In the genomic region with DNA sequence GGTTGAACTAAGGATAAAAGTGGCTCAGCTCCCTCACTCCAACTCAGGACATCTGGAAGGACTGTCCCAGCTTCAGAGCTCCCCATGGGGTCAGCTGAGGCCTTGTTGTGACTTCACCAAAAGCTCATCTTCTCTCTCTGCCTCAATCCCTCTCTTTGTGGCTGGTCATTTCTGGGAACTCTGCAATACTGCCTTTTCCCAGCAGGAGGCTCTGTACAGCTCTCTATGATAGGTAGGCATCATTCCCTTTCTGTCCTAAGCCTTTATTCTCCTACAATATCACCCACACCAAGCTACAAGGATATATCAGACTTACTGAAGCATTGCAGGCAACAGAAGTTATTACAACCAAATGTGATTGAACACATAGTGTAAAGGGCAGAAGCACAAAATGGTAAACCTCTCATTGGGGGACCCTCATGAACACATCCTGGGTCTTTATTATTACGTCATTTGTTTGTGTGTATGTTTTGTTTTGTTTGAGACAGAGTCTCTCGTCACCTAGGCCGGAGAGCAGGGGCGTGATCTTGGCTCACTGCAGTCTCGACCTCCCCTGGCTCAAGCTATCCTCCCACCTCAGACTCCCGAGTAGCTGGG, we compare ENCODE assay signal across 8 cellular contexts. TPM values are rescaled to one million over a fixed set of nuclear protein-coding genes. Genes with fewer than 3 reads are reported as not detected.
DNase-seq lines count a peak whose midpoint lies in the region; ATAC-seq and TF ChIP-seq lines count a peak whose summit lies in the region.

No MANE protein-coding gene starts in this region.

- no peaks in the 10 kb centered on the region; the same call in 1 of the 2 replicates for H3K27me3 ChIP-seq in OCI-LY1 (ENCODE audit: insufficient read depth, low read length)
- H3K27me3 ChIP-seq in foreskin keratinocyte, result peaks cover 3% of the 10 kb centered on the region

- H3K36me3 ChIP-seq in OCI-LY1 (ENCODE audit: insufficient read depth, low read length), result no peaks in the 10 kb centered on the region

- no peaks in the 10 kb centered on the region for H3K79me2 ChIP-seq in OCI-LY1 (ENCODE audit: insufficient read depth, low read length)

- no peak overlapping the region for H3K4me2 ChIP-seq in OCI-LY1 (ENCODE audit: low read length)

- H3F3A ChIP-seq in OCI-LY1 (ENCODE audit: insufficient read depth, low read length), result no peaks in the 10 kb centered on the region

- no peaks in the 10 kb centered on the region for H3K9me2 ChIP-seq in OCI-LY1 (ENCODE audit: low read depth, low read length)

- H3K27ac ChIP-seq in OCI-LY1 (ENCODE audit: low read depth, low read length, poor library complexity, severe bottlenecking) (no peak overlapping the region), foreskin keratinocyte (no peak overlapping the region)

- no peaks in the 10 kb centered on the region for H3K9me3 ChIP-seq in OCI-LY1 (ENCODE audit: low read length)

- peak; percentile 79 for TF ChIP-seq CTCF in OCI-LY1 (IDR thresholded peaks at IDR 0.05; ENCODE audit: low read length)
- peak; percentile 69 for TF ChIP-seq CTCF in foreskin keratinocyte (conservative IDR thresholded peaks at IDR 0.05)

- no peak overlapping the region for H3K4me3 ChIP-seq in OCI-LY1 (ENCODE audit: low read depth, low read length, poor library complexity, severe bottlenecking)

- no peak overlapping the region for H2AFZ ChIP-seq in OCI-LY1 (ENCODE audit: low read length)

- CTCF ChIA-PET in activated CD4-positive, alpha-beta memory T cell treated with anti-CD3 and anti-CD28 coated beads, Interleukin-2, amount 10 ng/mL, durations not matched to agents 7 days and 5 days (lab: Charles Lee), result interaction anchor here (1.3 kb wide), 1 partner anchor 17 kb away, joined by 3 read pairs; no protein-coding TSS in a partner anchor

- no peaks in the 10 kb centered on the region for H3K4me1 ChIP-seq in OCI-LY1 (ENCODE audit: insufficient read depth, low read length, severe bottlenecking)
- no peaks in the 10 kb centered on the region for H3K4me1 ChIP-seq in foreskin keratinocyte

- H3K4me3 Mint-ChIP-seq in activated T-cell treated with anti-CD3 and anti-CD28 coated beads, Interleukin-2, amount 50 U/mL, for 72 hours, result no peak overlapping the region
- H3K4me3 Mint-ChIP-seq in activated T-cell treated with anti-CD3 and anti-CD28 coated beads, Interleukin-2, amount 50 U/mL, for 4 hours, result no peak overlapping the region
- H3K4me3 Mint-ChIP-seq in activated CD4-positive, alpha-beta memory T cell treated with anti-CD3 and anti-CD28 coated beads, Interleukin-2, amount 10 ng/mL, durations not matched to agents 7 days and 5 days, result no peak overlapping the region

- POLR2A ChIA-PET in activated CD4-positive, alpha-beta memory T cell treated with anti-CD3 and anti-CD28 coated beads, Interleukin-2, amount 10 ng/mL, durations not matched to agents 7 days and 5 days (lab: Charles Lee), result no interaction called here

- no peaks in the 10 kb centered on the region for H4K20me1 ChIP-seq in OCI-LY1 (ENCODE audit: insufficient read depth, low read length)

- H3K27ac Mint-ChIP-seq in activated T-cell treated with anti-CD3 and anti-CD28 coated beads, Interleukin-2, amount 50 U/mL, for 72 hours, result no peak overlapping the region
- no peak overlapping the region for H3K27ac Mint-ChIP-seq in activated CD4-positive, alpha-beta memory T cell treated with anti-CD3 and anti-CD28 coated beads, Interleukin-2, amount 10 ng/mL, durations not matched to agents 7 days and 5 days

- peak; percentile 8 to 15 for DNase-seq in activated T-cell treated with anti-CD3 and anti-CD28 coated beads, Interleukin-2, amount 50 U/mL, for 72 hours
- DNase-seq in activated T-cell treated with anti-CD3 and anti-CD28 coated beads, Interleukin-2, amount 50 U/mL, for 4 hours, result no peak
- peak; percentile 25 for DNase-seq in HCEC 1CT
- peak in 1 of 2 donors; percentile 23 for DNase-seq in foreskin keratinocyte
- no peak for DNase-seq in activated CD4-positive, alpha-beta memory T cell treated with anti-CD3 and anti-CD28 coated beads, Interleukin-2, amount 10 ng/mL, durations not matched to agents 7 days and 5 days
- DNase-seq in putamen (ENCODE audit: low spot score), result no peak
- no peak for DNase-seq in GDM1 (lab: John Stamatoyannopoulos, UW)

- no peaks in the 10 kb centered on the region for H3K36me3 Mint-ChIP-seq in activated T-cell treated with anti-CD3 and anti-CD28 coated beads, Interleukin-2, amount 50 U/mL, for 72 hours (ENCODE audit: insufficient read depth in 2 of 2)
- no peaks in the 10 kb centered on the region for H3K36me3 Mint-ChIP-seq in activated T-cell treated with anti-CD3 and anti-CD28 coated beads, Interleukin-2, amount 50 U/mL, for 4 hours (ENCODE audit: insufficient read depth)
- H3K36me3 Mint-ChIP-seq in activated CD4-positive, alpha-beta memory T cell treated with anti-CD3 and anti-CD28 coated beads, Interleukin-2, amount 10 ng/mL, durations not matched to agents 7 days and 5 days (ENCODE audit: low read depth), result no peaks in the 10 kb centered on the region

- H3K27me3 Mint-ChIP-seq in activated T-cell treated with anti-CD3 and anti-CD28 coated beads, Interleukin-2, amount 50 U/mL, for 72 hours (ENCODE audit: low read depth), result no peaks in the 10 kb centered on the region
- peaks cover 3% of the 10 kb centered on the region for H3K27me3 Mint-ChIP-seq in activated T-cell treated with anti-CD3 and anti-CD28 coated beads, Interleukin-2, amount 50 U/mL, for 4 hours (ENCODE audit: low read depth)
- peaks cover 8% of the 10 kb centered on the region for H3K27me3 Mint-ChIP-seq in activated CD4-positive, alpha-beta memory T cell treated with anti-CD3 and anti-CD28 coated beads, Interleukin-2, amount 10 ng/mL, durations not matched to agents 7 days and 5 days

- no peak overlapping the region for H3K9ac ChIP-seq in OCI-LY1 (ENCODE audit: low read length)

- no peak for ATAC-seq in activated T-cell treated with anti-CD3 and anti-CD28 coated beads, Interleukin-2, amount 50 U/mL, for 72 hours (replicated peaks in 1 of 2)
- no peak for ATAC-seq in activated T-cell treated with anti-CD3 and anti-CD28 coated beads, Interleukin-2, amount 50 U/mL, for 4 hours
- ATAC-seq in foreskin keratinocyte, result peak; percentile 78

- H3K9me3 Mint-ChIP-seq in activated T-cell treated with anti-CD3 and anti-CD28 coated beads, Interleukin-2, amount 50 U/mL, for 72 hours, result no peaks in the 10 kb centered on the region
- H3K9me3 Mint-ChIP-seq in activated T-cell treated with anti-CD3 and anti-CD28 coated beads, Interleukin-2, amount 50 U/mL, for 4 hours, result no peaks in the 10 kb centered on the region
- H3K9me3 Mint-ChIP-seq in activated CD4-positive, alpha-beta memory T cell treated with anti-CD3 and anti-CD28 coated beads, Interleukin-2, amount 10 ng/mL, durations not matched to agents 7 days and 5 days, result no peaks in the 10 kb centered on the region

- no peaks in the 10 kb centered on the region for H3K4me1 Mint-ChIP-seq in activated T-cell treated with anti-CD3 and anti-CD28 coated beads, Interleukin-2, amount 50 U/mL, for 72 hours (ENCODE audit: low read depth)
- H3K4me1 Mint-ChIP-seq in activated T-cell treated with anti-CD3 and anti-CD28 coated beads, Interleukin-2, amount 50 U/mL, for 4 hours (ENCODE audit: low read depth), result no peaks in the 10 kb centered on the region
- H3K4me1 Mint-ChIP-seq in activated CD4-positive, alpha-beta memory T cell treated with anti-CD3 and anti-CD28 coated beads, Interleukin-2, amount 10 ng/mL, durations not matched to agents 7 days and 5 days, result no peaks in the 10 kb centered on the region

RNA-seq across cellular contexts. Expression of a gene that starts 36.7 kb away (rescaled TPM):
- not detected for total RNA-seq in activated T-cell treated with anti-CD3 and anti-CD28 coated beads, Interleukin-2, amount 50 U/mL, for 72 hours
- total RNA-seq in activated T-cell treated with anti-CD3 and anti-CD28 coated beads, Interleukin-2, amount 50 U/mL, for 4 hours, result not detected
- total RNA-seq in foreskin keratinocyte, result not detected in 2 replicates
- not detected in 2 replicates for polyA plus RNA-seq in foreskin keratinocyte
- not detected for total RNA-seq in activated CD4-positive, alpha-beta memory T cell treated with anti-CD3 and anti-CD28 coated beads, Interleukin-2, amount 10 ng/mL, durations not matched to agents 7 days and 5 days

Comparison
In these comparisons a context has a peak if more than half of its experiments do, and no peak if none do; other contexts are left out.
1. DNase-seq: peak in activated T-cell treated with anti-CD3 and anti-CD28 coated beads, Interleukin-2, amount 50 U/mL, for 72 hours (2 of 2) and HCEC 1CT (single experiment); none in activated T-cell treated with anti-CD3 and anti-CD28 coated beads, Interleukin-2, amount 50 U/mL, for 4 hours (single experiment), activated CD4-positive, alpha-beta memory T cell treated with anti-CD3 and anti-CD28 coated beads, Interleukin-2, amount 10 ng/mL, durations not matched to agents 7 days and 5 days (single experiment), putamen (single experiment) and GDM1 (single experiment).